11 cellular contexts compared by ENCODE assay signal in genomic region chr4:129545599-129546278, GRCh38.
DNase-seq lines count a peak whose midpoint lies in the region; ATAC-seq and TF ChIP-seq lines count a peak whose summit lies in the region.
"Had no signal": no experiment of that assay in that cellular context is flagged by ENCODE, and none has a peak within 500 bp of the region (broad histone marks: within the 10 kb centered on the region; RNA-seq: fewer than 3 reads in every experiment).

No MANE protein-coding gene starts in this region.

- no peaks in the 10 kb centered on the region for H3K4me1 ChIP-seq in testis

- H3K36me3 Mint-ChIP-seq in nephron progenitor cell (ENCODE audit: low read depth) = no peaks in the 10 kb centered on the region

- H3K27me3 Mint-ChIP-seq in nephron progenitor cell (ENCODE audit: low read depth, poor library complexity) = no peaks in the 10 kb centered on the region

- intact Hi-C loops in testis (cut with DNase I; ENCODE audit: low total_unique reads) = no loop called here

- WGBS in testis, 2 donors = 48 to 53% methylated on average over 5 of the region's 5 CpGs

- no peak overlapping the region for H3K27ac ChIP-seq in coronary artery
- H3K27ac ChIP-seq in testis = no peak overlapping the region
- H3K27ac ChIP-seq: VCaP had no signal

- H3K4me3 ChIP-seq in coronary artery (peak overlapping the region; percentile 29), testis (no peak overlapping the region)

- no peaks in the 10 kb centered on the region for H3K36me3 ChIP-seq in testis (ENCODE audit: low read depth, missing control alignments)

- no peak for TF ChIP-seq CTCF in coronary artery (IDR thresholded peaks at IDR 0.05)
- no peak for TF ChIP-seq CTCF in testis (IDR thresholded peaks at IDR 0.05)
- TF ChIP-seq CTCF in nephron progenitor cell (IDR thresholded peaks at IDR 0.05) = no peak

- H3K27me3 ChIP-seq in testis = no peaks in the 10 kb centered on the region

- no peak overlapping the region for H3K4me3 Mint-ChIP-seq in nephron progenitor cell

- no peaks in the 10 kb centered on the region for H3K9me3 ChIP-seq in testis

- no peak overlapping the region for H3K27ac Mint-ChIP-seq in nephron progenitor cell

- no peak for TF ChIP-seq POLR2A in testis (IDR thresholded peaks at IDR 0.05)

- H3K4me1 Mint-ChIP-seq in nephron progenitor cell = no peaks in the 10 kb centered on the region

- ATAC-seq in left lobe of liver (peak; percentile 98), HG02852 (IDR thresholded peaks at IDR 0.05; ENCODE audit: unreplicated experiment) (no peak)

- peak; percentile 10 for DNase-seq in NCI-H748 treated with DMSO at 0.1 percent for 48 hours (lab: John Stamatoyannopoulos, UW)
- DNase-seq in coronary artery (ENCODE audit: low spot score) = peak; percentile 79
- peak; percentile 86 for DNase-seq in left lobe of liver (ENCODE audit: low spot score)
- DNase-seq in testis = peak; percentile 18
- no peak for DNase-seq in nephron progenitor cell
- no peak for DNase-seq in retina
- DNase-seq: effector CD8-positive, alpha-beta T cell; kidney glomerular epithelial cell; NCI-H82 had no signal

- H3K9me3 Mint-ChIP-seq in nephron progenitor cell = no peaks in the 10 kb centered on the region

Comparison
In these comparisons a context has a peak if more than half of its experiments do, and no peak if none do; other contexts are left out.
1. DNase-seq: peak in NCI-H748 treated with DMSO at 0.1 percent for 48 hours (single experiment), coronary artery (single experiment), left lobe of liver (single experiment) and testis (single experiment); none in nephron progenitor cell (single experiment) and retina (single experiment).